ENCODE assay signal across 8 cellular contexts in the genomic region with DNA sequence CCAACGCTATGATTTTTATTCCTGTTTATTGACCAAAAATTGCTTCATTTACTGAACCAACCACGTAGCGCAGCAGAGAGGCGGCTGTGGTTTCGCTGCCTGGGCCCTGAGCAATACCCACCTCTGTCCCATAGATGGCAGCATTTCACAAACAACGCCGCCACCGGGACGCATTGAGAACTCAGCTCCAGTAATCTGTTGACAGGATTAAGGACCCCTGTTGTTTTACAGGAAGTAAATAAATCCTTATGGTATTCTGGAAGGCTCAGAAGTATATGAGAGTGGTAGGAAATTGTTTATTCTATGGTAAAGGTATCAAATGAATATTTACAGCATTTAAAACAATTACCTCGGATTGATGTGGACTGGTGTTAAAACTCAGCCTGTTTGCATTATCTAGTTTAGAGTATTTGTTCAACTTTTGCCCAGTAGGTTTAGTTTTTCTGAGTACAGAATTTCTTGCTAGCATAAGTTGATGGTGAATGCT.
A peak's percentile ranks its signal among the peaks of the same experiment; 100 is the strongest.
DNase-seq lines count a peak whose midpoint lies in the region; ATAC-seq and TF ChIP-seq lines count a peak whose summit lies in the region.

No MANE protein-coding gene starts in this region.

- DNase-seq in DMS53 treated with DMSO at 0.1 percent for 48 hours (lab: John Stamatoyannopoulos, UW; ENCODE audit: unreplicated experiment), result peak; percentile 14
- DNase-seq in HT1080 (ENCODE audit: low read depth), result peak; percentile 65
- DNase-seq in NT2/D1 (ENCODE audit: low read depth, low spot score), result peak; percentile 46
- peak; percentile 33 for DNase-seq in activated T-cell treated with anti-CD3 and anti-CD28 coated beads for 1 hour (ENCODE audit: low read depth)
- DNase-seq in esophagus squamous epithelium (lab: John Stamatoyannopoulos, UW), result no peak
- DNase-seq in substantia nigra (lab: John Stamatoyannopoulos, UW), result peak in 41 of 49 donors; percentile 1 to 59 (median 22)

- no peak for TF ChIP-seq POLR2A in esophagus squamous epithelium (IDR thresholded peaks at IDR 0.05)

- ATAC-seq in GM21515 (IDR thresholded peaks at IDR 0.05; ENCODE audit: unreplicated experiment), result peak; percentile 97

- H3K4me3 ChIP-seq in NT2/D1 (ENCODE audit: insufficient read length, low read depth), result no peak overlapping the region
- peak overlapping the region; percentile 6 to 46 (median 18) for H3K4me3 ChIP-seq in esophagus squamous epithelium

- H3K9me3 ChIP-seq in NT2/D1 (ENCODE audit: insufficient read depth, low read length) (no peaks in the 10 kb centered on the region), esophagus squamous epithelium (no peaks in the 10 kb centered on the region)

- H3K9ac ChIP-seq in NT2/D1 (ENCODE audit: insufficient read length, low read depth), result peak overlapping the region; percentile 21

- H3K27me3 ChIP-seq in NT2/D1 (ENCODE audit: insufficient read depth, insufficient read length) (peaks cover 5% of the 10 kb centered on the region), esophagus squamous epithelium (peaks cover 0 to 4% (median 0%) of the 10 kb centered on the region in 4 donors)

- H3K27ac Mint-ChIP-seq in nephron, result no peak overlapping the region

- peak overlapping the region in 2 of 4 donors; percentile 9 to 21 for H3K27ac ChIP-seq in esophagus squamous epithelium
- H3K27ac ChIP-seq in substantia nigra (ENCODE audit: low read depth, low read length, poor library complexity, severe bottlenecking), result no peak overlapping the region

- 5% methylated on average over 8 to 9 of the region's 10 CpGs for WGBS in esophagus squamous epithelium, 2 donors

- H3K36me3 Mint-ChIP-seq in nephron (ENCODE audit: low read depth), result no peaks in the 10 kb centered on the region

- H3K36me3 ChIP-seq in NT2/D1 (ENCODE audit: insufficient read depth, insufficient read length, low read length) (no peaks in the 10 kb centered on the region), esophagus squamous epithelium (no peaks in the 10 kb centered on the region)

- peaks cover 3% of the 10 kb centered on the region for H3K9me3 Mint-ChIP-seq in nephron

- intact Hi-C loops in esophagus squamous epithelium (cut with DNase I), result no loop called here

- no peaks in the 10 kb centered on the region for H3K4me1 Mint-ChIP-seq in nephron

- H3K27me3 Mint-ChIP-seq in nephron (ENCODE audit: low read depth), result peaks cover 9% of the 10 kb centered on the region

- TF ChIP-seq CTCF in esophagus squamous epithelium (IDR thresholded peaks at IDR 0.05) (peak; percentile 67 to 96 (median 90)), nephron (IDR thresholded peaks at IDR 0.05; ENCODE audit: unreplicated experiment in 3 of 3) (peak; percentile 97 to 98 (median 98))

- H3K4me1 ChIP-seq in NT2/D1 (ENCODE audit: insufficient read depth, insufficient read length) (no peaks in the 10 kb centered on the region), esophagus squamous epithelium (peaks cover 0 to 12% (median 0%) of the 10 kb centered on the region in 3 donors)

- H3K4me3 Mint-ChIP-seq in nephron, result no peak overlapping the region
